In genomic region chrX:131060147-131060546, GRCh38 we compare ENCODE assay signal across 38 cellular contexts. TPM values are rescaled to one million over a fixed set of nuclear protein-coding genes. Genes with fewer than 3 reads are reported as not detected.
"Had no signal": no experiment of that assay in that cellular context is flagged by ENCODE, and none has a peak within 500 bp of the region (broad histone marks: within the 10 kb centered on the region; RNA-seq: fewer than 3 reads in every experiment).

No MANE protein-coding gene starts in this region.

- H3K9me3 ChIP-seq: MG63 had no signal

- H3K27ac ChIP-seq: KMS-11 had no signal

- H3K36me3 ChIP-seq: MG63 had no signal

- H3K4me3 ChIP-seq: MG63 had no signal

- H3K27me3 ChIP-seq: MG63 had no signal

- DNase-seq: Karpas-422, Kasumi-1, KG1, MG63, MM.1S, MV-4-11, NCI-H1048, NCI-H1092, NCI-H1092 treated with DMSO at 0.1 percent for 48 hours, NCI-H1105, NCI-H1105 treated with DMSO at 0.1 percent for 48 hours, NCI-H1417, NCI-H1417 treated with DMSO at 0.1 percent for 48 hours, NCI-H1436, NCI-H1436 treated with DMSO at 0.1 percent for 48 hours, NCI-H146, NCI-H1694, NCI-H1694 treated with DMSO at 0.1 percent for 48 hours, NCI-H187, NCI-H187 treated with DMSO at 0.1 percent for 48 hours, NCI-H1930, NCI-H2029, NCI-H2029 treated with DMSO at 0.1 percent for 48 hours, NCI-H2081, NCI-H2081 treated with DMSO at 0.1 percent for 48 hours, NCI-H2107, NCI-H2171, NCI-H2171 treated with DMSO at 0.1 percent for 48 hours, NCI-H2227 treated with DMSO at 0.1 percent for 48 hours, NCI-H226, NCI-H345, NCI-H446, NCI-H446 treated with DMSO at 0.1 percent for 48 hours had no signal

RNA-seq across cellular contexts. Expression of gene ARHGAP36, which starts 2.0 kb away (rescaled TPM):
- total RNA-seq: LHCN-M2, M059J, MCF 10A, NCI-H460 had no signal
